ENCODE assay signal across 20 cellular contexts in genomic region chr12:92277795-92278194, GRCh38.
DNase-seq lines count a peak whose midpoint lies in the region; ATAC-seq, FAIRE-seq and TF ChIP-seq lines count a peak whose summit lies in the region.
"Had no signal": no experiment of that assay in that cellular context is flagged by ENCODE, and none has a peak within 500 bp of the region (broad histone marks: within the 10 kb centered on the region; RNA-seq: fewer than 3 reads in every experiment).

No MANE protein-coding gene starts in this region.

- H3K79me2 ChIP-seq in K562 (ENCODE audit: control insufficient read depth, insufficient read depth, low read length) (no peaks in the 10 kb centered on the region), PC-3 (ENCODE audit: low read length) (no peaks in the 10 kb centered on the region)

- peaks cover 2 to 3% of the 10 kb centered on the region in 2 donors for H3K9me3 Mint-ChIP-seq in activated T-cell treated with anti-CD3 and anti-CD28 coated beads, Interleukin-2, amount 50 U/mL, for 72 hours
- H3K9me3 Mint-ChIP-seq: CD4-positive, alpha-beta T cell; H9 had no signal

- H3K27ac Mint-ChIP-seq in activated T-cell treated with anti-CD3 and anti-CD28 coated beads, Interleukin-2, amount 50 U/mL, for 72 hours, result peak overlapping the region; percentile 29
- H3K27ac Mint-ChIP-seq: CD4-positive, alpha-beta T cell; H9 had no signal

- H3K36me3 ChIP-seq in K562 (ENCODE audit: control insufficient read depth, insufficient read depth, low read length) (no peaks in the 10 kb centered on the region), spleen (no peaks in the 10 kb centered on the region), PC-3 (ENCODE audit: low read depth, low read length) (no peaks in the 10 kb centered on the region)
- H3K36me3 ChIP-seq: MG63 had no signal

- CTCF ChIA-PET in K562 (lab: Yijun Ruan, JAX; ENCODE audit: low intra/inter-chr PET ratio) (no interaction called here), PC-3 (lab: Charles Lee) (no interaction called here)

- no peaks in the 10 kb centered on the region for H3F3A ChIP-seq in PC-3 (ENCODE audit: low read length, unreplicated experiment)

- DNase-seq in activated T-cell treated with anti-CD3 and anti-CD28 coated beads, Interleukin-2, amount 50 U/mL, for 72 hours, result no peak
- DNase-seq in activated T-cell treated with anti-CD3 and anti-CD28 coated beads for 4 hours (no peak), GM18507 (ENCODE audit: extremely low spot score, insufficient read length, low read depth) (no peak), K562 (ENCODE audit: extremely low read depth in 1 of 4, low spot score in 3 of 4) (no peak), spleen (no peak), NCI-H2227 (lab: John Stamatoyannopoulos, UW; ENCODE audit: unreplicated experiment) (no peak), PC-3 (no peak)
- DNase-seq: Caco-2; CD4-positive, alpha-beta T cell; H9; Karpas-422; MG63; NCI-H1048; NCI-H1436; NCI-H1930; NCI-H526 had no signal

- H3K27ac ChIP-seq in K562 (ENCODE audit: extremely low read depth, low read depth, low read length) (no peak overlapping the region), spleen (peak overlapping the region in 6 of 8 donors; percentile 30 to 73 (median 56)), PC-3 (ENCODE audit: low read length) (no peak overlapping the region)
- H3K27ac ChIP-seq: A549, HL-60 had no signal

- H3K4me3 Mint-ChIP-seq in activated T-cell treated with anti-CD3 and anti-CD28 coated beads, Interleukin-2, amount 50 U/mL, for 72 hours, result no peak overlapping the region
- H3K4me3 Mint-ChIP-seq: CD4-positive, alpha-beta T cell; H9 had no signal

- H3K27me3 ChIP-seq in K562 (ENCODE audit: control insufficient read depth in 2 of 2, insufficient read depth in 2 of 2, low read length in 2 of 2) (no peaks in the 10 kb centered on the region), spleen (replicated peaks in 1 of 7) (no peaks in the 10 kb centered on the region), PC-3 (ENCODE audit: low read length) (no peaks in the 10 kb centered on the region)
- H3K27me3 ChIP-seq: MG63 had no signal

- WGBS in K562 (ENCODE audit: insufficient coverage, low coverage, missing lambda C conversion rate), result 37% methylated on average over 2 of the region's 2 CpGs
- 48 to 50% (median 49%) methylated on average over 2 of the region's 2 CpGs for WGBS in spleen, 5 donors

- TF ChIP-seq POLR2A in K562 (conservative IDR thresholded peaks at IDR 0.05), result no peak
- no peak for TF ChIP-seq POLR2A in spleen (IDR thresholded peaks at IDR 0.05)

- H3K9me2 ChIP-seq in PC-3 (replicated peaks; ENCODE audit: low read length), result no peaks in the 10 kb centered on the region

- H3K9me3 ChIP-seq in K562 (replicated peaks; ENCODE audit: control insufficient read depth, insufficient read depth, low read depth, low read length) (no peaks in the 10 kb centered on the region), spleen (no peaks in the 10 kb centered on the region), PC-3 (ENCODE audit: low read length) (no peaks in the 10 kb centered on the region)
- H3K9me3 ChIP-seq: A549, Caco-2, MG63 had no signal

- H3K4me3 ChIP-seq in K562 (no peak overlapping the region), spleen (no peak overlapping the region), PC-3 (ENCODE audit: low read length) (no peak overlapping the region)
- H3K4me3 ChIP-seq: A549, MG63 had no signal

- no TSS peak for BruUV-seq in K562 (replicated peaks; lab: Mats Ljungman, UMichigan)
- no TSS peak for BruUV-seq in PC-3 (replicated peaks; lab: Mats Ljungman, UMichigan)

- intact Hi-C loops in K562 (cut with micrococcal nuclease), result no loop called here
- intact Hi-C loops in spleen (cut with DNase I; ENCODE audit: low total_unique reads), result no loop called here
- intact Hi-C loops in PC-3 (cut with micrococcal nuclease), result no loop called here

- peaks cover 9% of the 10 kb centered on the region for H3K4me1 Mint-ChIP-seq in activated T-cell treated with anti-CD3 and anti-CD28 coated beads, Interleukin-2, amount 50 U/mL, for 72 hours (ENCODE audit: low read depth)

- H3K4me1 ChIP-seq in K562 (replicated peaks in 1 of 2; ENCODE audit: control insufficient read depth in 2 of 2, insufficient read depth in 2 of 2, low read length in 2 of 2) (peaks cover 0 to 8% of the 10 kb centered on the region in 2 experiments; a peak in 3 of 5 replicates), spleen (peaks cover 0 to 12% (median 0%) of the 10 kb centered on the region in 6 donors), PC-3 (ENCODE audit: insufficient read depth, low read length) (no peaks in the 10 kb centered on the region)
- H3K4me1 ChIP-seq: A549, Caco-2 had no signal

- in situ Hi-C loops in K562 (cut with MboI), result no loop called here

- POLR2A ChIA-PET in K562 (lab: Yijun Ruan, JAX), result interaction anchor here (0.7 to 1.2 kb wide), 4 partner anchors 19 to 265 kb away, joined by 3 to 4 read pairs (median 3); no protein-coding TSS in a partner anchor
- POLR2A ChIA-PET in PC-3 (lab: Charles Lee; ENCODE audit: unreplicated experiment), result no interaction called here

- H4K20me1 ChIP-seq in K562 (replicated peaks; ENCODE audit: control insufficient read depth, insufficient read depth, low read length) (no peaks in the 10 kb centered on the region), PC-3 (ENCODE audit: low read length) (no peaks in the 10 kb centered on the region)

- TF ChIP-seq EP300 in K562 (IDR thresholded peaks at IDR 0.05; ENCODE audit: low read length), result no peak

- no peak overlapping the region for H3K4me2 ChIP-seq in K562 (ENCODE audit: insufficient read depth, low read length)
- H3K4me2 ChIP-seq in PC-3 (ENCODE audit: low read length), result no peak overlapping the region
- H3K4me2 ChIP-seq: A549 had no signal

- TF ChIP-seq CTCF in K562 (IDR thresholded peaks at IDR 0.05 in 2 of 3, conservative IDR thresholded peaks at IDR 0.05 in 1 of 3; ENCODE audit: insufficient read depth in 2 of 3, low read depth in 1 of 3, low read length in 3 of 3) (no peak), spleen (IDR thresholded peaks at IDR 0.05 in 8 of 11, conservative IDR thresholded peaks at IDR 0.05 in 3 of 11) (no peak), PC-3 (conservative IDR thresholded peaks at IDR 0.05; ENCODE audit: low read depth, low read length) (no peak)

- ATAC-seq in activated T-cell treated with anti-CD3 and anti-CD28 coated beads, Interleukin-2, amount 50 U/mL, for 72 hours (replicated peaks in 1 of 2), result no peak
- ATAC-seq in K562 (no peak), GM18519 (IDR thresholded peaks at IDR 0.05; ENCODE audit: low FRiP score, unreplicated experiment) (no peak), PC-3 (no peak)
- ATAC-seq: A549 had no signal

- no peaks in the 10 kb centered on the region for H3K9me1 ChIP-seq in K562 (ENCODE audit: control insufficient read depth, insufficient read depth, low read length)

- no peak for TF ChIP-seq RAD21 in K562 (CRISPR knock-in tag; conservative IDR thresholded peaks at IDR 0.05 in 1 of 2, IDR thresholded peaks at IDR 0.05 in 1 of 2)

- H3K27me3 Mint-ChIP-seq in activated T-cell treated with anti-CD3 and anti-CD28 coated beads, Interleukin-2, amount 50 U/mL, for 72 hours (ENCODE audit: low read depth), result no peaks in the 10 kb centered on the region
- H3K27me3 Mint-ChIP-seq: CD4-positive, alpha-beta T cell had no signal

- H3K9ac ChIP-seq in K562 (ENCODE audit: insufficient read depth in 1 of 2, low read depth in 2 of 2, low read length in 2 of 2) (no peak overlapping the region), PC-3 (ENCODE audit: low read length) (no peak overlapping the region)

- FAIRE-seq in GM18507 (lab: Jason Lieb, UNC) (peak; percentile 21), K562 (lab: Jason Lieb, UNC) (no peak)
- FAIRE-seq: A549, G401.6 had no signal

- no peaks in the 10 kb centered on the region for H3K36me3 Mint-ChIP-seq in activated T-cell treated with anti-CD3 and anti-CD28 coated beads, Interleukin-2, amount 50 U/mL, for 72 hours (ENCODE audit: insufficient read depth in 2 of 2)

- H2AFZ ChIP-seq in K562 (ENCODE audit: low read depth, low read length), result no peak overlapping the region
- H2AFZ ChIP-seq in PC-3 (ENCODE audit: low read length), result no peak overlapping the region

TF ChIP-seq in K562, 482 proteins besides CTCF, POLR2A, EP300 and RAD21:
- TF ChIP-seq SETDB1 (IDR thresholded peaks at IDR 0.05; ENCODE audit: low read length) (no peak), ESRRA (IDR thresholded peaks at IDR 0.05; ENCODE audit: borderline replicate concordance, low read depth) (peak; percentile 93)

Comparison
In these comparisons a context has a peak if more than half of its experiments do, and no peak if none do; other contexts are left out.
1. H3K27ac ChIP-seq: peak in spleen (6 of 8); none in K562 (single experiment) and PC-3 (single experiment).